Comparison of ENCODE assay signal across 18 cellular contexts in the genomic region with DNA sequence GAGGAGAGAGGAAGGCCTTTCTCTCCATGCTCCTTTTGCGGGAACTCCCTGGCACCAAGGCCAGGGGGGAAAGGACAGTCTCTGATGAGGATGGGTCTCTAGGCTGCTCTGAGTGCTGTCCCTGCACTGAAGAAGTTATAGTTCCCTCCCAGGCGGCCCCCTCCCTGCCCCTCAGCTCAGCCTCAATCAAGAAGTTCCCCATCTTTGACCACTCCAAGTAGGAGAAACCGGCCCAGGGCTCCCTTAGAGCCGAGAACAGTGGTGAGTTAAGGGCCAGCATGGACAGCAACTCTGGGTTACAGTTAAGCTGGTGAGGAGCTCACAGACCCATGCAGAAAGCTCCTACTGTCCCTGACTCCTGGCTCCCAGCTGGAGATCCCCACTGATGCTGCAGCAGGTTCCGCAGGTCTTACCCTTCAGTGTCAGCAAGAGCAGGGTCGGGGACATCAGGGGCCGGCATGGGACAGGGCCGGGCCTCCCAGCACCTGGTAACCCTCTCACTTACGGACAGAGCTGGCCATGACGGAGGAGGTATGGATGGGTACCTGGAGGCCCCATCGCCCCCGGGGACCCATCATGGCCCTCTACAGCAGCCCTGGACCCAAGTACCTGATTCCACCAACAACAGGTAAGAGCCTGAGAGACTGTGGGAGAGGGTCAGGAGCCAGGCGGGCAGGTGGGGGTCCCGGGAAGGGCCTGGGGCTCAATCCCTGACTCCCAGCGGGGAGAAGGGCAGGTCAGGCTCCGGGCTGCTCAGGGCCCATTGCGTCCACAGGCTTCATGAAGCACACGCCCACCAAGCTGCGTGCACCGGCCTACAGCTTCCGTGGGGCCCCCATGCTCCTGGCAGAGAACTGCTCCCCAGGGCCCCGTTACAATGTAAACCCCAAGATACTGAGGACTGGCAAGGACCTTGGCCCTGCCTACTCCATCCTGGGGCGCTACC. TPM values are rescaled to one million over a fixed set of nuclear protein-coding genes. Genes with fewer than 3 reads are reported as not detected.
DNase-seq lines count a peak whose midpoint lies in the region; ATAC-seq and TF ChIP-seq lines count a peak whose summit lies in the region.
"Had no signal": no experiment of that assay in that cellular context is flagged by ENCODE, and none has a peak within 500 bp of the region (broad histone marks: within the 10 kb centered on the region; RNA-seq: fewer than 3 reads in every experiment).

No MANE protein-coding gene starts in this region.

- intact Hi-C loops in Panc1 (cut with micrococcal nuclease; ENCODE audit: unreplicated experiment): no loop called here
- intact Hi-C loops in stomach (cut with DNase I; ENCODE audit: low total_unique reads): no loop called here

- in situ Hi-C loops in Panc1 (cut with HindIII; ENCODE audit: low pct_unique_long_range_greater_than_20kb, low sequenced_read_pairs): no loop called here

- H3K4me3 ChIP-seq in Panc1 (ENCODE audit: low read depth in 2 of 2, low read length in 2 of 2): no peak overlapping the region
- H3K4me3 ChIP-seq in stomach: no peak overlapping the region
- no peak overlapping the region for H3K4me3 ChIP-seq in WERI-Rb-1 (ENCODE audit: low read depth, low read length)
- H3K4me3 ChIP-seq: Peyer's patch, spleen had no signal

- no peaks in the 10 kb centered on the region for H3K9me3 Mint-ChIP-seq in activated T-cell treated with anti-CD3 and anti-CD28 coated beads, Interleukin-2, amount 50 U/mL, for 24 hours
- no peaks in the 10 kb centered on the region for H3K9me3 Mint-ChIP-seq in activated T-cell treated with anti-CD3 and anti-CD28 coated beads, Interleukin-2, amount 50 U/mL, for 72 hours
- H3K9me3 Mint-ChIP-seq: CD8-positive, alpha-beta memory T cell had no signal

- CTCF ChIA-PET in Panc1 (lab: Charles Lee): no interaction called here

- H3K36me3 ChIP-seq in Panc1 (ENCODE audit: control insufficient read depth, insufficient read depth, low read length) (no peaks in the 10 kb centered on the region), stomach (peaks cover 5 to 24% (median 18%) of the 10 kb centered on the region in 4 donors), WERI-Rb-1 (peaks cover 4% of the 10 kb centered on the region; the same call in 1 of the 2 replicates)

- POLR2A ChIA-PET in Panc1 (lab: Charles Lee): no interaction called here

- no peak for TF ChIP-seq POLR2A in stomach (IDR thresholded peaks at IDR 0.05)

- no peak overlapping the region for H3K27ac ChIP-seq in Panc1 (ENCODE audit: low read length)
- no peak overlapping the region for H3K27ac ChIP-seq in stomach
- H3K27ac ChIP-seq in WERI-Rb-1: no peak overlapping the region
- H3K27ac ChIP-seq: Peyer's patch, spleen had no signal

- no TSS peak for BruUV-seq in Panc1 (replicated peaks; lab: Mats Ljungman, UMichigan)

- no peak overlapping the region for H3K4me3 Mint-ChIP-seq in activated T-cell treated with anti-CD3 and anti-CD28 coated beads, Interleukin-2, amount 50 U/mL, for 24 hours
- H3K4me3 Mint-ChIP-seq in activated T-cell treated with anti-CD3 and anti-CD28 coated beads, Interleukin-2, amount 50 U/mL, for 72 hours: no peak overlapping the region
- H3K4me3 Mint-ChIP-seq: CD8-positive, alpha-beta memory T cell had no signal

- peaks cover 14% of the 10 kb centered on the region for H3K4me1 Mint-ChIP-seq in activated T-cell treated with anti-CD3 and anti-CD28 coated beads, Interleukin-2, amount 50 U/mL, for 24 hours (ENCODE audit: low read depth)
- peaks cover 14% of the 10 kb centered on the region for H3K4me1 Mint-ChIP-seq in activated T-cell treated with anti-CD3 and anti-CD28 coated beads, Interleukin-2, amount 50 U/mL, for 72 hours (ENCODE audit: low read depth)

- H3K27me3 ChIP-seq in Panc1 (ENCODE audit: control insufficient read depth, insufficient read depth, low read length): no peaks in the 10 kb centered on the region
- H3K27me3 ChIP-seq in stomach: no peaks in the 10 kb centered on the region
- no peaks in the 10 kb centered on the region for H3K27me3 ChIP-seq in WERI-Rb-1 (ENCODE audit: insufficient read depth, low read depth, severe bottlenecking)
- H3K27me3 ChIP-seq: Peyer's patch, spleen had no signal

- no peak for TF ChIP-seq CTCF in Panc1 (IDR thresholded peaks at IDR 0.05)
- no peak for TF ChIP-seq CTCF in stomach (IDR thresholded peaks at IDR 0.05)
- no peak for TF ChIP-seq CTCF in WERI-Rb-1 (IDR thresholded peaks at IDR 0.05; ENCODE audit: low read depth, low read length)

- H3K27ac Mint-ChIP-seq in activated T-cell treated with anti-CD3 and anti-CD28 coated beads, Interleukin-2, amount 50 U/mL, for 24 hours: no peak overlapping the region
- no peak overlapping the region for H3K27ac Mint-ChIP-seq in activated T-cell treated with anti-CD3 and anti-CD28 coated beads, Interleukin-2, amount 50 U/mL, for 72 hours

- H3K9me3 ChIP-seq in Panc1 (ENCODE audit: control insufficient read depth, insufficient read depth, low read depth, low read length) (no peaks in the 10 kb centered on the region), stomach (no peaks in the 10 kb centered on the region), WERI-Rb-1 (ENCODE audit: severe bottlenecking) (no peaks in the 10 kb centered on the region)
- H3K9me3 ChIP-seq: Peyer's patch, spleen had no signal

- no peaks in the 10 kb centered on the region for H3K27me3 Mint-ChIP-seq in activated T-cell treated with anti-CD3 and anti-CD28 coated beads, Interleukin-2, amount 50 U/mL, for 24 hours
- no peaks in the 10 kb centered on the region for H3K27me3 Mint-ChIP-seq in activated T-cell treated with anti-CD3 and anti-CD28 coated beads, Interleukin-2, amount 50 U/mL, for 72 hours (ENCODE audit: low read depth)
- H3K27me3 Mint-ChIP-seq: CD8-positive, alpha-beta memory T cell had no signal

- no peak for ATAC-seq in activated T-cell treated with anti-CD3 and anti-CD28 coated beads, Interleukin-2, amount 50 U/mL, for 72 hours (replicated peaks in 1 of 2)
- ATAC-seq in Panc1: peak; percentile 40

- H3K4me1 ChIP-seq in Panc1 (ENCODE audit: control insufficient read depth, insufficient read depth, low read length): no peaks in the 10 kb centered on the region
- H3K4me1 ChIP-seq in stomach: peaks cover 0 to 10% (median under 1%) of the 10 kb centered on the region in 4 donors

- 70 to 81% (median 78%) methylated on average over 4 to 23 of the region's 23 CpGs for WGBS in stomach, 5 donors

- DNase-seq in activated T-cell treated with anti-CD3 and anti-CD28 coated beads, Interleukin-2, amount 50 U/mL, for 24 hours: peak; percentile 25
- DNase-seq in activated T-cell treated with anti-CD3 and anti-CD28 coated beads, Interleukin-2, amount 50 U/mL, for 72 hours: no peak
- DNase-seq in Panc1 (ENCODE audit: low read depth, low spot score) (no peak), islet precursor cell (peak; percentile 42), stomach (peak; percentile 24), SKM-1 (lab: John Stamatoyannopoulos, UW; ENCODE audit: unreplicated experiment) (no peak), NCI-H82 treated with DMSO at 0.1 percent for 48 hours (lab: John Stamatoyannopoulos, UW; ENCODE audit: unreplicated experiment) (no peak), WERI-Rb-1 (no peak)
- DNase-seq: effector memory CD4-positive, alpha-beta T cell; hippocampal formation; MV-4-11; NCI-H69; stimulated activated naive CD4-positive, alpha-beta T cell treated with Interleukin-2 at 50 U/mL for 16 hours had no signal

- H3K36me3 Mint-ChIP-seq in activated T-cell treated with anti-CD3 and anti-CD28 coated beads, Interleukin-2, amount 50 U/mL, for 24 hours (ENCODE audit: low read depth): peaks cover 22% of the 10 kb centered on the region
- no peaks in the 10 kb centered on the region for H3K36me3 Mint-ChIP-seq in activated T-cell treated with anti-CD3 and anti-CD28 coated beads, Interleukin-2, amount 50 U/mL, for 72 hours (ENCODE audit: insufficient read depth in 2 of 2)

- no peak for TF ChIP-seq EP300 in stomach (IDR thresholded peaks at IDR 0.05)

RNA-seq across cellular contexts. Expression of gene SCGB1C1, which starts 4.2 kb away (rescaled TPM):
- not detected for total RNA-seq in activated T-cell treated with anti-CD3 and anti-CD28 coated beads, Interleukin-2, amount 50 U/mL, for 72 hours
- total RNA-seq in Panc1 (2021; ENCODE audit: unreplicated experiment): not detected
- not detected for polyA plus RNA-seq in Panc1 (2012; ENCODE audit: insufficient read length)
- not detected for total RNA-seq in stomach
- not detected for polyA plus RNA-seq in stomach
- total RNA-seq: bronchial epithelial cell; CD8-positive, alpha-beta memory T cell; Peyer's patch; spleen had no signal
- polyA plus RNA-seq: AG04450; CD8-positive, alpha-beta memory T cell; spleen had no signal

RNA-seq across cellular contexts. Expression of gene BET1L, which starts 10.1 kb away (rescaled TPM):
- total RNA-seq in activated T-cell treated with anti-CD3 and anti-CD28 coated beads, Interleukin-2, amount 50 U/mL, for 72 hours: 10 to 100 TPM; 64.6 to 76.8 TPM
- total RNA-seq in Panc1 (2021; ENCODE audit: unreplicated experiment) (89.0 TPM), stomach (10 to 100 TPM in 4 of 5 donors, 1 to 10 TPM in 1; 7.0 to 36.5 (median 25.0) TPM)
- polyA plus RNA-seq in Panc1 (2012; ENCODE audit: insufficient read length): 78.9 TPM
- polyA plus RNA-seq in stomach: 10 to 100 TPM; 21.8 to 38.3 (median 28.1) TPM

RNA-seq across cellular contexts. Expression of gene RIC8A, which starts 10.4 kb away (rescaled TPM):
- total RNA-seq in activated T-cell treated with anti-CD3 and anti-CD28 coated beads, Interleukin-2, amount 50 U/mL, for 72 hours: 100 to 1,000 TPM; 118 to 134 TPM
- total RNA-seq in Panc1 (2021; ENCODE audit: unreplicated experiment): 264 TPM
- polyA plus RNA-seq in Panc1 (2012; ENCODE audit: insufficient read length): 259 TPM
- 100 to 1,000 TPM in 2 of 5 donors, 10 to 100 TPM in 3; 45.2 to 262 (median 72.3) TPM for total RNA-seq in stomach
- 10 to 100 TPM; 39.2 to 60.8 (median 53.5) TPM for polyA plus RNA-seq in stomach

RNA-seq across cellular contexts. Expression of gene SIRT3, which starts 39.1 kb away (rescaled TPM):
- total RNA-seq in activated T-cell treated with anti-CD3 and anti-CD28 coated beads, Interleukin-2, amount 50 U/mL, for 72 hours: 10 to 100 TPM; 36.5 to 39.0 TPM
- total RNA-seq in Panc1 (2021; ENCODE audit: unreplicated experiment) (37.5 TPM), stomach (10 to 100 TPM in 2 of 5 donors, 1 to 10 TPM in 3; 5.4 to 63.7 (median 7.3) TPM)
- 56.2 TPM for polyA plus RNA-seq in Panc1 (2012; ENCODE audit: insufficient read length)
- polyA plus RNA-seq in stomach: 10 to 100 TPM; 10.8 to 19.2 (median 13.8) TPM

RNA-seq across cellular contexts. Expression of gene PSMD13, which starts 39.7 kb away (rescaled TPM):
- 100 to 1,000 TPM; 133 to 174 TPM for total RNA-seq in activated T-cell treated with anti-CD3 and anti-CD28 coated beads, Interleukin-2, amount 50 U/mL, for 72 hours
- total RNA-seq in Panc1 (2021; ENCODE audit: unreplicated experiment) (271 TPM), stomach (100 to 1,000 TPM in 2 of 5 donors, 10 to 100 TPM in 3; 36.2 to 132 (median 64.9) TPM)
- 202 TPM for polyA plus RNA-seq in Panc1 (2012; ENCODE audit: insufficient read length)
- polyA plus RNA-seq in stomach: 100 to 1,000 TPM; 116 to 126 (median 123) TPM

Comparison
In these comparisons a context has a peak if more than half of its experiments do, and no peak if none do; other contexts are left out.
1. DNase-seq: peak in activated T-cell treated with anti-CD3 and anti-CD28 coated beads, Interleukin-2, amount 50 U/mL, for 24 hours (single experiment), islet precursor cell (single experiment) and stomach (single experiment); none in activated T-cell treated with anti-CD3 and anti-CD28 coated beads, Interleukin-2, amount 50 U/mL, for 72 hours (0 of 2), Panc1 (single experiment), SKM-1 (single experiment), NCI-H82 treated with DMSO at 0.1 percent for 48 hours (single experiment) and WERI-Rb-1 (single experiment).